Comparison of ENCODE assay signal across 16 cellular contexts in genomic region chr3:161640201-161640600, GRCh38.
DNase-seq lines count a peak whose midpoint lies in the region; ATAC-seq and TF ChIP-seq lines count a peak whose summit lies in the region.
"Had no signal": no experiment of that assay in that cellular context is flagged by ENCODE, and none has a peak within 500 bp of the region (broad histone marks: within the 10 kb centered on the region; RNA-seq: fewer than 3 reads in every experiment).

No MANE protein-coding gene starts in this region.

- peaks cover 54% of the 10 kb centered on the region for H3K4me1 Mint-ChIP-seq in GM23338
- H3K4me1 Mint-ChIP-seq in endothelial cell (ENCODE audit: unreplicated experiment): peaks cover 21% of the 10 kb centered on the region
- H3K4me1 Mint-ChIP-seq in nephron: peaks cover 5% of the 10 kb centered on the region
- peaks cover 6% of the 10 kb centered on the region for H3K4me1 Mint-ChIP-seq in Caco-2 (ENCODE audit: low read depth, unreplicated experiment)

- no peaks in the 10 kb centered on the region for H3F3A ChIP-seq in GM23338 (replicated peaks; ENCODE audit: low read depth)

- no peaks in the 10 kb centered on the region for H4K20me1 ChIP-seq in GM23338 (replicated peaks; ENCODE audit: insufficient read depth)

- H3K4me1 ChIP-seq in GM23338 (ENCODE audit: insufficient read depth) (peaks cover 52% of the 10 kb centered on the region), Caco-2 (no peaks in the 10 kb centered on the region), thyroid gland (no peaks in the 10 kb centered on the region)

- no peak overlapping the region for H3K4me2 ChIP-seq in GM23338
- H3K4me2 ChIP-seq: A549 had no signal

- intact Hi-C loops in Caco-2 (cut with micrococcal nuclease; ENCODE audit: unreplicated experiment): no loop called here
- intact Hi-C loops in thyroid gland (cut with DNase I): no loop called here

- no peak for TF ChIP-seq POLR2A in thyroid gland (IDR thresholded peaks at IDR 0.05)

- H3K9me3 Mint-ChIP-seq in GM23338: no peaks in the 10 kb centered on the region
- H3K9me3 Mint-ChIP-seq in endothelial cell (ENCODE audit: unreplicated experiment): no peaks in the 10 kb centered on the region
- H3K9me3 Mint-ChIP-seq in nephron: no peaks in the 10 kb centered on the region
- no peaks in the 10 kb centered on the region for H3K9me3 Mint-ChIP-seq in Caco-2 (ENCODE audit: unreplicated experiment)
- H3K9me3 Mint-ChIP-seq: CD4-positive, alpha-beta T cell had no signal

- no peaks in the 10 kb centered on the region for H3K79me2 ChIP-seq in GM23338 (replicated peaks; ENCODE audit: insufficient read depth)

- H2AFZ ChIP-seq in GM23338: no peak overlapping the region

- H3K27me3 ChIP-seq in GM23338 (ENCODE audit: insufficient read depth) (no peaks in the 10 kb centered on the region), Caco-2 (replicated peaks; ENCODE audit: control insufficient read depth, insufficient read depth, low read length) (no peaks in the 10 kb centered on the region), thyroid gland (no peaks in the 10 kb centered on the region)

- no TSS peak for BruUV-seq in Caco-2 (replicated peaks; lab: Mats Ljungman, UMichigan)

- no peaks in the 10 kb centered on the region for H3K36me3 ChIP-seq in GM23338 (ENCODE audit: insufficient read depth)
- no peaks in the 10 kb centered on the region for H3K36me3 ChIP-seq in Caco-2 (ENCODE audit: control insufficient read depth, insufficient read depth, low read length)
- H3K36me3 ChIP-seq in thyroid gland: no peaks in the 10 kb centered on the region

- H3K9me3 ChIP-seq in Caco-2 (no peaks in the 10 kb centered on the region), thyroid gland (no peaks in the 10 kb centered on the region)
- H3K9me3 ChIP-seq: A549 had no signal

- H3K4me3 ChIP-seq in GM23338: no peak overlapping the region
- no peak overlapping the region for H3K4me3 ChIP-seq in Caco-2 (ENCODE audit: low read depth, low read length)
- H3K4me3 ChIP-seq in thyroid gland (replicated peaks in 1 of 3): no peak overlapping the region
- H3K4me3 ChIP-seq: A549 had no signal

- CTCF ChIA-PET in Caco-2 (lab: Charles Lee): no interaction called here

- H3K4me3 Mint-ChIP-seq in GM23338: no peak overlapping the region
- H3K4me3 Mint-ChIP-seq in endothelial cell (ENCODE audit: unreplicated experiment): no peak overlapping the region
- no peak overlapping the region for H3K4me3 Mint-ChIP-seq in nephron
- no peak overlapping the region for H3K4me3 Mint-ChIP-seq in Caco-2 (ENCODE audit: unreplicated experiment)
- H3K4me3 Mint-ChIP-seq: CD4-positive, alpha-beta T cell had no signal

- no peak overlapping the region for H3K27ac ChIP-seq in GM23338 (ENCODE audit: low read depth)
- no peak overlapping the region for H3K27ac ChIP-seq in thyroid gland
- H3K27ac ChIP-seq: 22Rv1, A549, C4-2B, HL-60 had no signal

- no peak for TF ChIP-seq CTCF in GM23338 (conservative IDR thresholded peaks at IDR 0.05; ENCODE audit: low read depth in 2 of 2)
- no peak for TF ChIP-seq CTCF in endothelial cell (IDR thresholded peaks at IDR 0.05; ENCODE audit: unreplicated experiment)
- TF ChIP-seq CTCF in nephron (IDR thresholded peaks at IDR 0.05; ENCODE audit: unreplicated experiment in 3 of 3): no peak
- TF ChIP-seq CTCF in Caco-2 (IDR thresholded peaks at IDR 0.05; ENCODE audit: insufficient read depth in 1 of 2, low read depth in 1 of 2, low read length in 1 of 2, severe bottlenecking in 1 of 2, unreplicated experiment in 1 of 2): no peak
- TF ChIP-seq CTCF in thyroid gland (IDR thresholded peaks at IDR 0.05): no peak

- H3K27me3 Mint-ChIP-seq in GM23338 (ENCODE audit: insufficient read depth, low read depth, poor library complexity) (peaks cover 2% of the 10 kb centered on the region), endothelial cell (ENCODE audit: unreplicated experiment) (no peaks in the 10 kb centered on the region), nephron (ENCODE audit: low read depth) (no peaks in the 10 kb centered on the region), Caco-2 (ENCODE audit: insufficient read depth, unreplicated experiment) (peaks cover 2% of the 10 kb centered on the region)
- H3K27me3 Mint-ChIP-seq: CD4-positive, alpha-beta T cell had no signal

- DNase-seq in GM23338 (ENCODE audit: low spot score) (no peak), HCEC 1CT (peak; percentile 11), endothelial cell (ENCODE audit: low spot score) (no peak), Caco-2 (no peak), thyroid gland (no peak)
- DNase-seq: AML-193; CD4-positive, alpha-beta T cell; DMS79 treated with DMSO at 0.1 percent for 48 hours; GF-D8 had no signal

- POLR2A ChIA-PET in Caco-2 (lab: Charles Lee): no interaction called here

- 43 to 45% methylated on average over 1 of the region's 1 CpG for WGBS in thyroid gland, 2 donors

- ATAC-seq in GM23338 (no peak), SK-N-SH treated with all-trans-retinoic acid at 6 μM for 48 hours (no peak), HG03457 (IDR thresholded peaks at IDR 0.05; ENCODE audit: unreplicated experiment) (no peak)
- ATAC-seq: A549 had no signal

- H3K9me2 ChIP-seq in GM23338 (ENCODE audit: insufficient read depth): peaks cover 4% of the 10 kb centered on the region; the same call in 1 of the 2 replicates

- H3K36me3 Mint-ChIP-seq in GM23338 (ENCODE audit: low read depth) (no peaks in the 10 kb centered on the region), endothelial cell (ENCODE audit: low read depth, unreplicated experiment) (no peaks in the 10 kb centered on the region), nephron (ENCODE audit: low read depth) (no peaks in the 10 kb centered on the region), Caco-2 (ENCODE audit: insufficient read depth, unreplicated experiment) (no peaks in the 10 kb centered on the region)

- H3K27ac Mint-ChIP-seq in GM23338 (peak overlapping the region; percentile 35), endothelial cell (ENCODE audit: unreplicated experiment) (peak overlapping the region; percentile 54), nephron (peak overlapping the region in 2 of 3 experiments; percentile 1 to 7), Caco-2 (ENCODE audit: unreplicated experiment) (no peak overlapping the region)
- H3K27ac Mint-ChIP-seq: CD4-positive, alpha-beta T cell had no signal

TF ChIP-seq in GM23338, 12 proteins besides CTCF, POLR2A, EP300 and RAD21:
- TF ChIP-seq EZH2phosphoT487 (IDR thresholded peaks at IDR 0.05; ENCODE audit: unreplicated experiment): no peak
- no peak for TF ChIP-seq NANOG (IDR thresholded peaks at IDR 0.05; ENCODE audit: borderline replicate concordance)
- no peak for TF ChIP-seq CREB1 (CRISPR knock-in tag; IDR thresholded peaks at IDR 0.05; ENCODE audit: low read depth)

TF ChIP-seq in SK-N-SH treated with all-trans-retinoic acid at 6 μM for 48 hours, 23 proteins besides CTCF, POLR2A, EP300 and RAD21:
- TF ChIP-seq ZNF565 (CRISPR knock-in tag; conservative IDR thresholded peaks at IDR 0.05; ENCODE audit: low read depth) (no peak), ZNF70 (CRISPR knock-in tag; IDR thresholded peaks at IDR 0.05) (no peak), RARB (CRISPR knock-in tag; IDR thresholded peaks at IDR 0.05) (no peak), PPARA (CRISPR knock-in tag; IDR thresholded peaks at IDR 0.05; ENCODE audit: borderline replicate concordance) (no peak), CSRNP3 (CRISPR knock-in tag; IDR thresholded peaks at IDR 0.05) (no peak), ZFP30 (CRISPR knock-in tag; IDR thresholded peaks at IDR 0.05) (no peak), BACH2 (CRISPR knock-in tag; IDR thresholded peaks at IDR 0.05; ENCODE audit: borderline replicate concordance) (no peak), ZC3H10 (CRISPR knock-in tag; IDR thresholded peaks at IDR 0.05) (no peak), CSDC2 (CRISPR knock-in tag; IDR thresholded peaks at IDR 0.05) (no peak), GLIS3 (CRISPR knock-in tag; IDR thresholded peaks at IDR 0.05) (no peak), ESRRG (CRISPR knock-in tag; IDR thresholded peaks at IDR 0.05) (no peak)
